2 cellular contexts compared by ENCODE assay signal in genomic region chr1:171801395-171801990, GRCh38.
TF ChIP-seq lines count a peak whose summit lies in the region.

No MANE protein-coding gene starts in this region.

TF ChIP-seq in IMR-90, 13 proteins besides CTCF, POLR2A, EP300 and RAD21:
- no peak for TF ChIP-seq MAFK (IDR thresholded peaks at IDR 0.05; ENCODE audit: low read depth, low read length)
- peak; percentile 65 for TF ChIP-seq SMC3 (IDR thresholded peaks at IDR 0.05; ENCODE audit: low read depth, low read length)
- no peak for TF ChIP-seq RFX5 (IDR thresholded peaks at IDR 0.05; ENCODE audit: low read depth, low read length)
TF ChIP-seq in IMR-90: peak in this region for 1.

TF ChIP-seq in endothelial cell of umbilical vein, 7 proteins besides CTCF, POLR2A, EP300 and RAD21:
- no peak for TF ChIP-seq JUN (IDR thresholded peaks at IDR 0.05; ENCODE audit: borderline replicate concordance, insufficient read depth, insufficient read length, low read depth)
- TF ChIP-seq POLR2AphosphoS5 (IDR thresholded peaks at IDR 0.05; ENCODE audit: insufficient read depth, low read depth, low read length): no peak
- TF ChIP-seq FOS (IDR thresholded peaks at IDR 0.05; ENCODE audit: borderline replicate concordance, insufficient read depth, low read length): no peak
- TF ChIP-seq EZH2 (IDR thresholded peaks at IDR 0.05; ENCODE audit: borderline replicate concordance, low read depth, low read length, severe bottlenecking): no peak
- TF ChIP-seq MYC (IDR thresholded peaks at IDR 0.05; ENCODE audit: low read depth, low read length): no peak
- TF ChIP-seq, protein P1, sequence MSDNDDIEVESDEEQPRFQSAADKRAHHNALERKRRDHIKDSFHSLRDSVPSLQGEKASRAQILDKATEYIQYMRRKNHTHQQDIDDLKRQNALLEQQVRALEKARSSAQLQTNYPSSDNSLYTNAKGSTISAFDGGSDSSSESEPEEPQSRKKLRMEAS (IDR thresholded peaks at IDR 0.05; ENCODE audit: insufficient read depth, insufficient read length): no peak
- TF ChIP-seq GATA2 (IDR thresholded peaks at IDR 0.05; ENCODE audit: insufficient read depth, insufficient read length, low read depth, low read length): no peak
